ENCODE assay signal across 17 cellular contexts in the genomic region with DNA sequence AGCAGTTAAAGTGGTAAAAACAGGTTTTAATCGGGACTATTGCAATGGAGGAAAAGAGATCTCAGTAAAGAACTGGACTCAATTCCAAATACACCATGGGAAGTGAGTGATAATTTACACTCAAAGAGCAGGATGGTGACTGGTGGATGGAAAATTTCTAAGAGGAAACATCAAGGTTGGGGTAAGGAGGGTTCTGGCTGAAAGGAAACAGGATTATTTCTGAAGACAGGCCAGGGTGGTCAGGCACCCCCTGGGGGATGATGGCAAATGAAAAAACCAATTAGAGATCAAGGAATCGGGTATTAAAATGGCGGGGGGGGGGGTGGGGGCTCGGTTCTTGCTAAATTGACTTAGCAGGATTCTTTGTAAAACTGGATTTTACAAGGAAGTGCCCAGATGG. TPM values are rescaled to one million over a fixed set of nuclear protein-coding genes. Genes with fewer than 3 reads are reported as not detected.
DNase-seq lines count a peak whose midpoint lies in the region; ATAC-seq, FAIRE-seq and TF ChIP-seq lines count a peak whose summit lies in the region.
"Had no signal": no experiment of that assay in that cellular context is flagged by ENCODE, and none has a peak within 500 bp of the region (broad histone marks: within the 10 kb centered on the region; RNA-seq: fewer than 3 reads in every experiment).

No MANE protein-coding gene starts in this region.

- H3K9me2 ChIP-seq in GM23338 (ENCODE audit: insufficient read depth) = no peaks in the 10 kb centered on the region

- H3K9ac ChIP-seq in astrocyte (ENCODE audit: low read length) = no peak overlapping the region

- no peaks in the 10 kb centered on the region for H3K4me1 ChIP-seq in GM23338 (ENCODE audit: insufficient read depth)
- H3K4me1 ChIP-seq in astrocyte (ENCODE audit: insufficient read depth, low read length) = peaks cover 7% of the 10 kb centered on the region
- H3K4me1 ChIP-seq in spleen = peaks cover 0 to 24% (median 9%) of the 10 kb centered on the region in 6 donors
- H3K4me1 ChIP-seq in BE2C = no peaks in the 10 kb centered on the region

- H3K27me3 Mint-ChIP-seq in activated naive CD8-positive, alpha-beta T cell treated with anti-CD3 and anti-CD28 coated beads, Interleukin-2, amount 50 U/mL, for 24 hours = peaks cover 2% of the 10 kb centered on the region
- H3K27me3 Mint-ChIP-seq in activated naive CD8-positive, alpha-beta T cell treated with anti-CD3 and anti-CD28 coated beads for 36 hours = no peaks in the 10 kb centered on the region
- H3K27me3 Mint-ChIP-seq in GM23338 (ENCODE audit: insufficient read depth, low read depth, poor library complexity) = peaks cover 2% of the 10 kb centered on the region
- peaks cover 38% of the 10 kb centered on the region for H3K27me3 Mint-ChIP-seq in astrocyte (ENCODE audit: low read depth, unreplicated experiment)

- TF ChIP-seq CTCF in GM23338 (conservative IDR thresholded peaks at IDR 0.05; ENCODE audit: low read depth in 2 of 2) (no peak), astrocyte (IDR thresholded peaks at IDR 0.05; ENCODE audit: insufficient read depth, low read depth, low read length) (no peak), spleen (IDR thresholded peaks at IDR 0.05 in 8 of 11, conservative IDR thresholded peaks at IDR 0.05 in 3 of 11) (no peak), BE2C (IDR thresholded peaks at IDR 0.05; ENCODE audit: low read depth, low read length) (no peak)

- no peak for FAIRE-seq in astrocyte (lab: Jason Lieb, UNC)
- FAIRE-seq: colon had no signal

- H3K4me1 Mint-ChIP-seq in activated naive CD8-positive, alpha-beta T cell treated with anti-CD3 and anti-CD28 coated beads, Interleukin-2, amount 50 U/mL, for 24 hours = peaks cover 40% of the 10 kb centered on the region
- H3K4me1 Mint-ChIP-seq in activated naive CD8-positive, alpha-beta T cell treated with anti-CD3 and anti-CD28 coated beads for 36 hours = peaks cover 25% of the 10 kb centered on the region
- H3K4me1 Mint-ChIP-seq in GM23338 = peaks cover 7% of the 10 kb centered on the region; the same call in 2 of the 3 replicates
- H3K4me1 Mint-ChIP-seq in astrocyte (ENCODE audit: low read depth, unreplicated experiment) = peaks cover 20% of the 10 kb centered on the region
- H3K4me1 Mint-ChIP-seq: neural crest cell had no signal

- H2AFZ ChIP-seq in GM23338 (peak overlapping the region; percentile 90), astrocyte (ENCODE audit: low read depth, low read length) (no peak overlapping the region)

- H3K27me3 ChIP-seq in GM23338 (ENCODE audit: insufficient read depth) (no peaks in the 10 kb centered on the region), astrocyte (ENCODE audit: insufficient read depth, low read length) (peaks cover 19% of the 10 kb centered on the region), spleen (replicated peaks in 1 of 7) (peaks cover 0 to 3% (median 0%) of the 10 kb centered on the region in 7 donors), BE2C (peaks cover 9% of the 10 kb centered on the region)
- H3K27me3 ChIP-seq: body of pancreas, stomach had no signal

- H4K20me1 ChIP-seq in GM23338 (replicated peaks; ENCODE audit: insufficient read depth) (no peaks in the 10 kb centered on the region), astrocyte (ENCODE audit: insufficient read depth, low read length) (no peaks in the 10 kb centered on the region)

- 49 to 68% (median 61%) methylated on average over 4 of the region's 4 CpGs for WGBS in spleen, 5 donors

- no peaks in the 10 kb centered on the region for H3K9me3 Mint-ChIP-seq in activated naive CD8-positive, alpha-beta T cell treated with anti-CD3 and anti-CD28 coated beads, Interleukin-2, amount 50 U/mL, for 24 hours
- H3K9me3 Mint-ChIP-seq in activated naive CD8-positive, alpha-beta T cell treated with anti-CD3 and anti-CD28 coated beads for 36 hours = no peaks in the 10 kb centered on the region
- no peaks in the 10 kb centered on the region for H3K9me3 Mint-ChIP-seq in GM23338
- H3K9me3 Mint-ChIP-seq in astrocyte (ENCODE audit: unreplicated experiment) = peaks cover 2% of the 10 kb centered on the region
- H3K9me3 Mint-ChIP-seq: neural crest cell had no signal

- no peak overlapping the region for H3K4me3 Mint-ChIP-seq in activated naive CD8-positive, alpha-beta T cell treated with anti-CD3 and anti-CD28 coated beads, Interleukin-2, amount 50 U/mL, for 24 hours
- no peak overlapping the region for H3K4me3 Mint-ChIP-seq in activated naive CD8-positive, alpha-beta T cell treated with anti-CD3 and anti-CD28 coated beads for 36 hours
- H3K4me3 Mint-ChIP-seq in GM23338 (no peak overlapping the region), astrocyte (ENCODE audit: unreplicated experiment) (no peak overlapping the region)
- H3K4me3 Mint-ChIP-seq: neural crest cell had no signal

- H3K9me3 ChIP-seq in astrocyte (ENCODE audit: insufficient read depth, low read depth, low read length) (no peaks in the 10 kb centered on the region), spleen (no peaks in the 10 kb centered on the region), BE2C (no peaks in the 10 kb centered on the region)
- H3K9me3 ChIP-seq: body of pancreas, mucosa of descending colon, stomach had no signal

- H3K27ac ChIP-seq in GM23338 (ENCODE audit: low read depth) (no peak overlapping the region), astrocyte (ENCODE audit: low read depth, low read length) (no peak overlapping the region), spleen (peak overlapping the region in 6 of 8 donors; percentile 26 to 52 (median 32))
- H3K27ac ChIP-seq: body of pancreas had no signal

- H3K4me3 ChIP-seq in GM23338 (no peak overlapping the region), astrocyte (ENCODE audit: insufficient read depth, low read depth, low read length) (no peak overlapping the region), spleen (no peak overlapping the region), BE2C (ENCODE audit: low read depth, low read length) (no peak overlapping the region)
- H3K4me3 ChIP-seq: body of pancreas, mucosa of descending colon, stomach had no signal

- H3K36me3 Mint-ChIP-seq in activated naive CD8-positive, alpha-beta T cell treated with anti-CD3 and anti-CD28 coated beads, Interleukin-2, amount 50 U/mL, for 24 hours (ENCODE audit: low read depth) = peaks cover 1% of the 10 kb centered on the region
- peaks cover 10% of the 10 kb centered on the region for H3K36me3 Mint-ChIP-seq in activated naive CD8-positive, alpha-beta T cell treated with anti-CD3 and anti-CD28 coated beads for 36 hours
- H3K36me3 Mint-ChIP-seq in GM23338 (ENCODE audit: low read depth) (no peaks in the 10 kb centered on the region), astrocyte (ENCODE audit: low read depth, unreplicated experiment) (no peaks in the 10 kb centered on the region)

- TF ChIP-seq POLR2A in spleen (IDR thresholded peaks at IDR 0.05) = no peak

- no peak for ATAC-seq in activated naive CD8-positive, alpha-beta T cell treated with anti-CD3 and anti-CD28 coated beads, Interleukin-2, amount 50 U/mL, for 24 hours
- no peak for ATAC-seq in GM23338

- no peak for DNase-seq in activated naive CD8-positive, alpha-beta T cell treated with anti-CD3 and anti-CD28 coated beads, Interleukin-2, amount 50 U/mL, for 24 hours
- DNase-seq in activated naive CD8-positive, alpha-beta T cell treated with anti-CD3 and anti-CD28 coated beads for 36 hours = no peak
- DNase-seq in GM23338 (ENCODE audit: low spot score) (no peak), astrocyte (ENCODE audit: low read depth) (no peak), spleen (no peak), HuH-7 (ENCODE audit: low spot score) (no peak), BE2C (no peak)
- DNase-seq in stimulated activated CD4-positive, alpha-beta T cell treated with anti-CD3 and anti-CD28 coated beads, Interleukin-2, amount 100 ng/mL, for 24 hours = no peak

- H3K79me2 ChIP-seq in GM23338 (replicated peaks; ENCODE audit: insufficient read depth) (no peaks in the 10 kb centered on the region), astrocyte (ENCODE audit: insufficient read depth, low read length) (no peaks in the 10 kb centered on the region)

- intact Hi-C loops in spleen (cut with DNase I; ENCODE audit: low total_unique reads) = loop anchor here (5.0 kb wide), 1 partner anchor 115 kb away; no protein-coding TSS in a partner anchor

- H3K4me2 ChIP-seq in GM23338 (no peak overlapping the region), astrocyte (ENCODE audit: low read length) (peak overlapping the region; percentile 38)

- peak overlapping the region; percentile 28 for H3K27ac Mint-ChIP-seq in activated naive CD8-positive, alpha-beta T cell treated with anti-CD3 and anti-CD28 coated beads, Interleukin-2, amount 50 U/mL, for 24 hours
- H3K27ac Mint-ChIP-seq in activated naive CD8-positive, alpha-beta T cell treated with anti-CD3 and anti-CD28 coated beads for 36 hours = no peak overlapping the region
- no peak overlapping the region for H3K27ac Mint-ChIP-seq in GM23338
- peak overlapping the region; percentile 3 for H3K27ac Mint-ChIP-seq in astrocyte (ENCODE audit: unreplicated experiment)
- H3K27ac Mint-ChIP-seq: progenitor cell of endocrine pancreas had no signal

- H3F3A ChIP-seq in GM23338 (replicated peaks; ENCODE audit: low read depth) = no peaks in the 10 kb centered on the region

- no peaks in the 10 kb centered on the region for H3K36me3 ChIP-seq in GM23338 (ENCODE audit: insufficient read depth)
- no peaks in the 10 kb centered on the region for H3K36me3 ChIP-seq in astrocyte (ENCODE audit: insufficient read depth, low read length)
- no peaks in the 10 kb centered on the region for H3K36me3 ChIP-seq in spleen
- no peaks in the 10 kb centered on the region for H3K36me3 ChIP-seq in BE2C
- H3K36me3 ChIP-seq: stomach had no signal

RNA-seq across cellular contexts. Expression of a gene that starts 12.3 kb away (rescaled TPM):
- under 1 TPM in 1 of 2 experiments, not detected in 1; 0.36 TPM for total RNA-seq in activated naive CD8-positive, alpha-beta T cell treated with anti-CD3 and anti-CD28 coated beads for 36 hours
- total RNA-seq in GM23338 (2014; rRNA removed; shearing (Covaris generic)) = not detected in 2 replicates
- polyA plus RNA-seq in GM23338 (2016; fragmentation: Nextera tagmentation; extraction: Ambion mirVana) = not detected in 2 replicates
- not detected in 2 replicates for total RNA-seq in astrocyte
- 10 to 100 TPM in 2 of 7 donors, 1 to 10 TPM in 5; 1.8 to 14.9 (median 4.2) TPM for total RNA-seq in spleen
- polyA plus RNA-seq in spleen = 1 to 10 TPM; 2.6 to 3.5 (median 3.2) TPM
- polyA plus RNA-seq in BE2C (2012; ENCODE audit: insufficient read depth, insufficient read length, low read depth) = not detected
- total RNA-seq: H7, HT-29, neural crest cell, progenitor cell of endocrine pancreas, skeletal muscle tissue had no signal

RNA-seq across cellular contexts. Expression of a gene that starts 17.1 kb away (rescaled TPM):
- 10 to 100 TPM; 11.4 to 13.1 TPM for total RNA-seq in activated naive CD8-positive, alpha-beta T cell treated with anti-CD3 and anti-CD28 coated beads for 36 hours
- total RNA-seq in GM23338 (2014; rRNA removed; shearing (Covaris generic)) = 0.43 and 3.2 TPM in 2 replicates
- 6.0 and 8.2 TPM in 2 replicates for polyA plus RNA-seq in GM23338 (2016; fragmentation: Nextera tagmentation; extraction: Ambion mirVana)
- 5.9 and 15.1 TPM in 2 replicates for total RNA-seq in astrocyte
- total RNA-seq in spleen = 100 to 1,000 TPM in 1 of 7 donors, 10 to 100 TPM in 6; 12.5 to 126 (median 22.3) TPM
- polyA plus RNA-seq in spleen = 10 to 100 TPM; 34.2 to 77.0 (median 41.0) TPM
- polyA plus RNA-seq in BE2C (2012; ENCODE audit: insufficient read depth, insufficient read length, low read depth) = 1.5 TPM

RNA-seq across cellular contexts. Expression of a gene that starts 40.1 kb away (rescaled TPM):
- total RNA-seq in activated naive CD8-positive, alpha-beta T cell treated with anti-CD3 and anti-CD28 coated beads for 36 hours = under 1 TPM; 0.88 to 0.89 TPM
- total RNA-seq in GM23338 (2014; rRNA removed; shearing (Covaris generic)) = 0.52 and 0.93 TPM in 2 replicates
- polyA plus RNA-seq in GM23338 (2016; fragmentation: Nextera tagmentation; extraction: Ambion mirVana) (0.05 and 0.19 TPM in 2 replicates), spleen (under 1 TPM; 0.54 to 0.93 (median 0.77) TPM)
- total RNA-seq in astrocyte (4.2 and 6.1 TPM in 2 replicates), spleen (1 to 10 TPM in 2 of 7 donors, under 1 TPM in 5; 0.43 to 3.4 (median 0.82) TPM)
- 0.26 TPM for polyA plus RNA-seq in BE2C (2012; ENCODE audit: insufficient read depth, insufficient read length, low read depth)
- total RNA-seq: neural crest cell had no signal

Comparison
In these comparisons a context has a peak if more than half of its experiments do, and no peak if none do; other contexts are left out.
1. H3K27ac Mint-ChIP-seq: peak in activated naive CD8-positive, alpha-beta T cell treated with anti-CD3 and anti-CD28 coated beads, Interleukin-2, amount 50 U/mL, for 24 hours (single experiment) and astrocyte (single experiment); none in activated naive CD8-positive, alpha-beta T cell treated with anti-CD3 and anti-CD28 coated beads for 36 hours (single experiment) and GM23338 (single experiment).
2. H3K27ac ChIP-seq: peak in spleen (6 of 8); none in GM23338 (single experiment) and astrocyte (single experiment).